Comparison of ENCODE assay signal across 33 cellular contexts in the genomic region with DNA sequence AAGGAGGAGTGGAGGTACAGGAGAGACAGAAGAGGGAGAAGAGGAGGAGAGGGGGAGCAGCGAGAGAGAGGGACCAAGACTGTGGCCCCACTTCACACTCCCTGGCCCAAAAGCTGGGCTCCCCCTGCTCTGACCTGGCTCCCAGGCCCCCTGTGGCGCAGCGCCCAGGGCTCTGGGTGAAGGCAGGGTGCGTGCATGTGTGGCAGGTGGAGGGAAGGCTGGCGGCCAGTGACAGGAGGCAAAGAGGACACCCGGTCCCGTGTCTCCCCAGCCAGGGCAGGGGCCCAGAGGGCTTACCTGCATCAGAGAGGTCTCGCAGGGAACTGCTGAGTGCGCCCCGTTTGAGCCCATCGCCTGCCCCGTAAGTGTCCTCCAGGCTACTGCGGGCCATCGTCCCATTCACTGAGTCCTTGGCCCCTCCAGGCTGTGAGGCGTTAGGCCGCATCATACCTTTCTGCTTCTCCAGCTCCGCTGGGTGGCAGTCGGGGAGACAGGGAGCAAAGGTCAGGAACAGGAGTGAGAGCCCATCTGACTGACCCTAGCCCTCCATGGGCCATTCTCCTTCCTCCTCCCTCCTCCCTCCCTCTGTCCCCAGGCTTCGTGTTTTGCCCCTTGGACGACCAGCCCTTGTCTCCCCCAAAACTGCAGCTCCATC.
"Had no signal": no experiment of that assay in that cellular context is flagged by ENCODE, and none has a peak within 500 bp of the region (broad histone marks: within the 10 kb centered on the region; RNA-seq: fewer than 3 reads in every experiment).

No MANE protein-coding gene starts in this region.

- H3K36me3 ChIP-seq: brain microvascular endothelial cell, breast epithelium had no signal

- ATAC-seq: activated CD8-positive, alpha-beta T cell treated with anti-CD3 and anti-CD28 coated beads for 36 hours; activated naive CD4-positive, alpha-beta T cell treated with anti-CD3 and anti-CD28 coated beads, Interleukin-2, amount 50 U/mL, for 72 hours; activated T-cell treated with anti-CD3 and anti-CD28 coated beads, Interleukin-2, amount 50 U/mL, for 4 hours; activated T-cell treated with anti-CD3 and anti-CD28 coated beads, Interleukin-2, amount 50 U/mL, for 72 hours; activated T-helper 17 cell treated with anti-CD3 and anti-CD28 coated beads, Interleukin-2, amount 50 U/mL, for 72 hours; body of pancreas had no signal

- H3K27me3 ChIP-seq: adrenal gland, body of pancreas, brain microvascular endothelial cell had no signal

- H3K4me1 ChIP-seq: adrenal gland, body of pancreas, breast epithelium had no signal

- DNase-seq: activated B cell treated with CpG ODN at 0.5 μM for 24 hours; activated CD4-positive, alpha-beta memory T cell treated with anti-CD3 and anti-CD28 coated beads for 36 hours; activated CD4-positive, alpha-beta T cell treated with anti-CD3 and anti-CD28 coated beads for 4 hours; activated CD4-positive, alpha-beta T cell treated with anti-CD3 and anti-CD28 coated beads, Interleukin-2, amount 10 ng/mL, durations not matched to agents 24 days and 14 days; activated CD4-positive, alpha-beta T cell treated with anti-CD3 and anti-CD28 coated beads, Interleukin-2, amount 50 U/mL, for 1 hour; activated CD4-positive, alpha-beta T cell treated with anti-CD3 and anti-CD28 coated beads, Interleukin-2, amount 50 U/mL, for 4 hours; activated CD4-positive, CD25-positive, alpha-beta regulatory T cell treated with anti-CD3 and anti-CD28 coated beads, Interleukin-2, amount 50 U/mL, for 72 hours; activated CD8-positive, alpha-beta memory T cell treated with anti-CD3 and anti-CD28 coated beads, Interleukin-2, amount 50 U/mL, for 4 hours; activated CD8-positive, alpha-beta T cell treated with anti-CD3 and anti-CD28 coated beads for 36 hours; activated effector memory CD4-positive, alpha-beta T cell treated with anti-CD3 and anti-CD28 coated beads, Interleukin-2, amount 50 U/mL, for 16 hours; activated gamma-delta T cell treated with Interleukin-2 at 50 U/mL for 16 hours; activated naive CD4-positive, alpha-beta T cell; activated naive CD4-positive, alpha-beta T cell treated with anti-CD3 and anti-CD28 coated beads for 36 hours; activated naive CD4-positive, alpha-beta T cell treated with anti-CD3 and anti-CD28 coated beads, Interleukin-2, amount 50 U/mL, for 16 hours; activated naive CD8-positive, alpha-beta T cell treated with anti-CD3 and anti-CD28 coated beads for 36 hours; activated T-cell treated with anti-CD3 and anti-CD28 coated beads for 4 hours; activated T-cell treated with anti-CD3 and anti-CD28 coated beads, Interleukin-2, amount 50 U/mL, for 1 hour; activated T-cell treated with anti-CD3 and anti-CD28 coated beads, Interleukin-2, amount 50 U/mL, for 4 hours; activated T-cell treated with anti-CD3 and anti-CD28 coated beads, Interleukin-2, amount 50 U/mL, for 72 hours; adrenal gland; amniotic stem cell; body of pancreas; brain microvascular endothelial cell; central memory CD4-positive, alpha-beta T cell; T-helper 1 cell; T-helper 2 cell; T-helper 9 cell had no signal

- H3K9me3 ChIP-seq: adrenal gland, body of pancreas, breast epithelium had no signal

- FAIRE-seq: astrocyte, TTC549 had no signal

- H3K4me3 ChIP-seq: adrenal gland, body of pancreas, breast epithelium had no signal

- H3K27ac ChIP-seq: adrenal gland, body of pancreas, brain microvascular endothelial cell, breast epithelium, VCaP had no signal
